ENCODE assay signal across 10 cellular contexts in genomic region chr7:155300641-155301452, GRCh38. TPM values are rescaled to one million over a fixed set of nuclear protein-coding genes. Genes with fewer than 3 reads are reported as not detected.
DNase-seq lines count a peak whose midpoint lies in the region; ATAC-seq and TF ChIP-seq lines count a peak whose summit lies in the region.
"Had no signal": no experiment of that assay in that cellular context is flagged by ENCODE, and none has a peak within 500 bp of the region (broad histone marks: within the 10 kb centered on the region; RNA-seq: fewer than 3 reads in every experiment).

No MANE protein-coding gene starts in this region.

- intact Hi-C loops in ascending aorta (cut with DNase I) = no loop called here

- DNase-seq in BE2C (no peak), MM.1S (no peak), caudate nucleus (lab: John Stamatoyannopoulos, UW) (peak in 6 of 61 donors; percentile 2 to 53 (median 20)), NCI-H146 treated with DMSO at 0.1 percent for 48 hours (lab: John Stamatoyannopoulos, UW; ENCODE audit: unreplicated experiment) (no peak), SK-N-DZ (ENCODE audit: low spot score) (no peak), ascending aorta (ENCODE audit: low spot score in 2 of 2) (no peak)
- DNase-seq: NCI-H2081 treated with DMSO at 0.1 percent for 48 hours; stimulated activated CD4-positive, alpha-beta T cell treated with anti-CD3 and anti-CD28 coated beads, Interleukin-2, amount 100 ng/mL, for 48 hours had no signal

- no peak for TF ChIP-seq CTCF in BE2C (IDR thresholded peaks at IDR 0.05; ENCODE audit: low read depth, low read length)
- TF ChIP-seq CTCF in MM.1S (IDR thresholded peaks at IDR 0.05; ENCODE audit: low read length) = no peak
- TF ChIP-seq CTCF in ascending aorta (IDR thresholded peaks at IDR 0.05) = no peak

- ATAC-seq in GM18868 (IDR thresholded peaks at IDR 0.05; ENCODE audit: unreplicated experiment) = no peak

- H3K9me2 ChIP-seq in MM.1S (replicated peaks; ENCODE audit: insufficient read depth, low read length) = no peaks in the 10 kb centered on the region

- H3K27me3 ChIP-seq in BE2C = no peaks in the 10 kb centered on the region
- H3K27me3 ChIP-seq in MM.1S (replicated peaks; ENCODE audit: insufficient read depth, low read length) = no peaks in the 10 kb centered on the region
- H3K27me3 ChIP-seq in muscle layer of duodenum (ENCODE audit: low read depth, low read length) = no peaks in the 10 kb centered on the region
- H3K27me3 ChIP-seq in ascending aorta = no peaks in the 10 kb centered on the region

- peaks cover 51% of the 10 kb centered on the region for H3K36me3 ChIP-seq in BE2C
- H3K36me3 ChIP-seq in MM.1S (replicated peaks; ENCODE audit: insufficient read depth, low read length) = peaks cover 38% of the 10 kb centered on the region
- H3K36me3 ChIP-seq in muscle layer of duodenum (ENCODE audit: control insufficient read depth in 1 of 2, insufficient read depth in 2 of 2, low read length in 2 of 2) = peaks cover 22 to 24% of the 10 kb centered on the region in 2 donors
- peaks cover 3 to 20% of the 10 kb centered on the region in 2 donors for H3K36me3 ChIP-seq in ascending aorta

- H3K4me3 ChIP-seq in BE2C (ENCODE audit: low read depth, low read length) = peak overlapping the region; percentile 21
- peak overlapping the region; percentile 79 for H3K4me3 ChIP-seq in MM.1S (ENCODE audit: low read length)
- peak overlapping the region in 1 of 2 donors; percentile 17 for H3K4me3 ChIP-seq in muscle layer of duodenum (ENCODE audit: low read depth in 1 of 2, low read length in 2 of 2)
- H3K4me3 ChIP-seq in ascending aorta = no peak overlapping the region

- H2AFZ ChIP-seq in MM.1S (ENCODE audit: low read length) = no peak overlapping the region

- peaks cover 20% of the 10 kb centered on the region for H4K20me1 ChIP-seq in MM.1S (ENCODE audit: insufficient read depth, low read length)

- H3K9me3 ChIP-seq in BE2C = no peaks in the 10 kb centered on the region
- H3K9me3 ChIP-seq in MM.1S (replicated peaks; ENCODE audit: insufficient read depth, low read length) = no peaks in the 10 kb centered on the region
- no peaks in the 10 kb centered on the region for H3K9me3 ChIP-seq in muscle layer of duodenum (ENCODE audit: control insufficient read depth in 1 of 2, low read length in 2 of 2)
- H3K9me3 ChIP-seq in ascending aorta = no peaks in the 10 kb centered on the region

- H3F3A ChIP-seq in MM.1S (ENCODE audit: insufficient read depth, low read length) = peaks cover 46% of the 10 kb centered on the region

- H3K4me2 ChIP-seq in MM.1S (ENCODE audit: low read depth, low read length) = peak overlapping the region; percentile 80

- H3K79me2 ChIP-seq in MM.1S (ENCODE audit: low read length) = peaks cover 72% of the 10 kb centered on the region

- H3K27ac ChIP-seq in MM.1S (ENCODE audit: low read length) = peak overlapping the region; percentile 89; the same call in 1 of the 2 replicates
- peak overlapping the region; percentile 24 for H3K27ac ChIP-seq in caudate nucleus (ENCODE audit: low read depth, low read length)
- peak overlapping the region; percentile 41 for H3K27ac ChIP-seq in muscle layer of duodenum (ENCODE audit: low read length)
- no peak overlapping the region for H3K27ac ChIP-seq in ascending aorta

- peak overlapping the region; percentile 93; the same call in 1 of the 2 replicates for H3K9ac ChIP-seq in MM.1S (ENCODE audit: low read length)

- peaks cover 5% of the 10 kb centered on the region; the same call in 1 of the 2 replicates for H3K4me1 ChIP-seq in BE2C
- peaks cover 19% of the 10 kb centered on the region for H3K4me1 ChIP-seq in MM.1S (ENCODE audit: low read length)
- peaks cover 14 to 19% of the 10 kb centered on the region in 2 donors for H3K4me1 ChIP-seq in muscle layer of duodenum (ENCODE audit: control insufficient read depth in 1 of 2, insufficient read depth in 2 of 2, low read length in 2 of 2)
- peaks cover 3 to 5% of the 10 kb centered on the region in 2 donors for H3K4me1 ChIP-seq in ascending aorta

RNA-seq across cellular contexts. Expression of gene INSIG1, which starts 3.2 kb away (rescaled TPM):
- polyA plus RNA-seq in BE2C (2012; ENCODE audit: insufficient read depth, insufficient read length, low read depth) = 20.0 TPM
- polyA plus RNA-seq in SK-N-DZ (2014; cell fraction: cytosol; rRNA removed) = 59.3 and 60.9 TPM in 2 replicates
- 47.2 and 56.0 TPM in 2 replicates for polyA plus RNA-seq in SK-N-DZ (2014; cell fraction: nucleus; rRNA removed)
- 18.0 TPM for total RNA-seq in ascending aorta

Comparison
In these comparisons a context has a peak if more than half of its experiments do, and no peak if none do; other contexts are left out.
1. H3K4me3 ChIP-seq: peak in BE2C (single experiment) and MM.1S (single experiment); none in ascending aorta (0 of 2).
2. H3K27ac ChIP-seq: peak in MM.1S (single experiment), caudate nucleus (single experiment) and muscle layer of duodenum (single experiment); none in ascending aorta (0 of 2).